8 cellular contexts compared by ENCODE assay signal in the genomic region with DNA sequence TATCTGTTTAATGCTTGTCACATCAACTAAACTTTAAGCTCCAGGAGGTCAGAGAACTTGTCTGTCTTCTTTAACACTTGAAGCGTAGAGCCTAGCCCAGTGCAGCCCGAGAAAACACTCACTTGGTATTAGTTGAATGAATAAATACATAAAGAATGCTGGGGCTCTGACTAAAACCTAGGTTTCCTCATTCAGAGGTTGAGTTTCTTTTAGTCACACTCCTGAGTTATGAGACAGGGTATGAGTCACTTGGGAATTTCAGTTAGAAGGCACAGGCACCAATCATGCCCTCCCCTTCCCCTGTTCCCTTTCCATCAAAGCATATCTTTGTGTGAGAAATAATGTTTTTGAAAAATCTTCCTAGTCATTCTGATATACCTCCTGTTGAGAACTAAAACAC.
DNase-seq lines count a peak whose midpoint lies in the region; ATAC-seq, FAIRE-seq and TF ChIP-seq lines count a peak whose summit lies in the region.
"Had no signal": no experiment of that assay in that cellular context is flagged by ENCODE, and none has a peak within 500 bp of the region (broad histone marks: within the 10 kb centered on the region; RNA-seq: fewer than 3 reads in every experiment).

No MANE protein-coding gene starts in this region.

- H3K36me3 ChIP-seq in GM12878 (ENCODE audit: control insufficient read depth in 2 of 2, insufficient read depth in 2 of 2, low read length in 1 of 2) (no peaks in the 10 kb centered on the region), prostate gland (no peaks in the 10 kb centered on the region)

- TF ChIP-seq CTCF in GM12878 (IDR thresholded peaks at IDR 0.05 in 2 of 3, conservative IDR thresholded peaks at IDR 0.05 in 1 of 3; ENCODE audit: control insufficient read depth in 2 of 3, extremely low read depth in 1 of 3, insufficient read depth in 1 of 3, low read depth in 3 of 3, low read length in 3 of 3) (no peak), prostate gland (IDR thresholded peaks at IDR 0.05) (no peak)

- TF ChIP-seq POLR2A in GM12878 (IDR thresholded peaks at IDR 0.05; ENCODE audit: low read depth, low read length) (no peak), prostate gland (IDR thresholded peaks at IDR 0.05) (no peak)

- H3K27ac ChIP-seq in GM12878 (ENCODE audit: control insufficient read depth, insufficient read depth) (no peak overlapping the region), prostate gland (no peak overlapping the region)

- 2% methylated on average over 2 of the region's 2 CpGs for WGBS in GM12878 (ENCODE audit: insufficient coverage, insufficient replicate concordance, low lambda C conversion rate, missing lambda C conversion rate)
- 69% methylated on average over 2 of the region's 2 CpGs for WGBS in prostate gland

- no peaks in the 10 kb centered on the region for H3K27me3 ChIP-seq in GM12878 (replicated peaks in 1 of 2; ENCODE audit: control insufficient read depth in 2 of 2, insufficient read depth in 2 of 2, low read length in 1 of 2)
- H3K27me3 ChIP-seq in prostate gland (replicated peaks; ENCODE audit: insufficient read depth): no peaks in the 10 kb centered on the region

- H3K9ac ChIP-seq in GM12878 (ENCODE audit: control insufficient read depth, insufficient read depth, low read length): no peak overlapping the region

- no peak for TF ChIP-seq RAD21 in GM12878 (IDR thresholded peaks at IDR 0.05; ENCODE audit: insufficient read depth, low read depth, low read length)

- no peak overlapping the region for H2AFZ ChIP-seq in GM12878 (ENCODE audit: control insufficient read depth, low read depth, low read length)

- intact Hi-C loops in GM12878 (cut with micrococcal nuclease; ENCODE audit: unreplicated experiment): no loop called here
- intact Hi-C loops in prostate gland (cut with DNase I): no loop called here

- POLR2A ChIA-PET in GM12878 (lab: Charles Lee): no interaction called here

- H3K79me2 ChIP-seq in GM12878 (ENCODE audit: control insufficient read depth, insufficient read depth, low read length): no peaks in the 10 kb centered on the region

- TF ChIP-seq EP300 in GM12878 (IDR thresholded peaks at IDR 0.05; ENCODE audit: borderline replicate concordance in 1 of 2, control insufficient read depth in 1 of 2, low read depth in 2 of 2, low read length in 2 of 2): no peak

- H3K4me3 ChIP-seq in GM12878 (no peak overlapping the region), prostate gland (no peak overlapping the region)

- FAIRE-seq in GM12878 (lab: Jason Lieb, UNC): no peak

- H3K9me3 ChIP-seq in GM12878 (replicated peaks; ENCODE audit: control insufficient read depth, insufficient read depth, low read length) (no peaks in the 10 kb centered on the region), prostate gland (no peaks in the 10 kb centered on the region)

- in situ Hi-C loops in GM12878 (cut with MboI): no loop called here

- peak; percentile 54 for ATAC-seq in GM12878
- no peak for ATAC-seq in GM21447 (IDR thresholded peaks at IDR 0.05; ENCODE audit: unreplicated experiment)
- no peak for ATAC-seq in HG03565 (IDR thresholded peaks at IDR 0.05; ENCODE audit: unreplicated experiment)

- no peaks in the 10 kb centered on the region for H4K20me1 ChIP-seq in GM12878 (ENCODE audit: control insufficient read depth, insufficient read depth)

- CTCF ChIA-PET in GM12878 (lab: Yijun Ruan, JAX): no interaction called here

- RAD21 ChIA-PET in GM12878 (lab: Charles Lee; ENCODE audit: unreplicated experiment): no interaction called here

- SMC1A ChIA-PET in GM12878 (lab: Charles Lee; ENCODE audit: uncharacterized antibody, unreplicated experiment): no interaction called here

- no TSS peak for BruUV-seq in GM12878 (replicated peaks; lab: Mats Ljungman, UMichigan)

- no peak overlapping the region for H3K4me2 ChIP-seq in GM12878 (ENCODE audit: control insufficient read depth, insufficient read depth)

- H3K4me1 ChIP-seq in GM12878 (ENCODE audit: control insufficient read depth, insufficient read depth, low read length): no peaks in the 10 kb centered on the region
- H3K4me1 ChIP-seq in prostate gland (replicated peaks): no peaks in the 10 kb centered on the region

- peak; percentile 99 for DNase-seq in ELR (ENCODE audit: low read depth)
- DNase-seq in HPDE6-E6E7 (ENCODE audit: extremely low spot score): peak; percentile 76
- DNase-seq in GM12878 (ENCODE audit: low read depth, low spot score): no peak
- peak; percentile 85 for DNase-seq in myocyte (ENCODE audit: low read depth)
- no peak for DNase-seq in prostate gland (ENCODE audit: low spot score)
- DNase-seq: NCI-H526 treated with DMSO at 0.1 percent for 48 hours had no signal

TF ChIP-seq in GM12878, 131 proteins besides CTCF, POLR2A, EP300 and RAD21:
- TF ChIP-seq MTA3 (IDR thresholded peaks at IDR 0.05; ENCODE audit: borderline replicate concordance, low read length) (no peak), MEF2B (IDR thresholded peaks at IDR 0.05; ENCODE audit: partially characterized antibody, poor library complexity, severe bottlenecking) (peak; percentile 57), PAX5 (IDR thresholded peaks at IDR 0.05; ENCODE audit: borderline replicate concordance, low read depth, low read length) (no peak)

Comparison
In these comparisons a context has a peak if more than half of its experiments do, and no peak if none do; other contexts are left out.
1. DNase-seq: peak in ELR (single experiment), HPDE6-E6E7 (single experiment) and myocyte (single experiment); none in GM12878 (single experiment) and prostate gland (single experiment).